4 cellular contexts compared by ENCODE assay signal in genomic region chr7:151529842-151530241, GRCh38.
TF ChIP-seq lines count a peak whose summit lies in the region.

No MANE protein-coding gene starts in this region.

TF ChIP-seq in HepG2, 621 proteins besides CTCF, POLR2A, EP300 and RAD21:
- TF ChIP-seq ZNF121 (CRISPR knock-in tag; IDR thresholded peaks at IDR 0.05) (0 out of 2 replicates have a peak, but pooled peaks have one; percentile 34), ZFP41 (CRISPR knock-in tag; IDR thresholded peaks at IDR 0.05; ENCODE audit: borderline replicate concordance) (no peak)

TF ChIP-seq in HEK293, 187 proteins besides CTCF, POLR2A, EP300 and RAD21:
- TF ChIP-seq ZNF114 (tag by site-specific recombination; IDR thresholded peaks at IDR 0.05) (no peak), ZNF121 (tag by site-specific recombination; IDR thresholded peaks at IDR 0.05) (0 out of 2 replicates have a peak, but pooled peaks have one; percentile 11)

TF ChIP-seq in WTC11, 78 proteins besides CTCF, POLR2A, EP300 and RAD21:
- TF ChIP-seq MAX (CRISPR knock-in tag; IDR thresholded peaks at IDR 0.05) (no peak), GRHL2 (CRISPR knock-in tag; IDR thresholded peaks at IDR 0.05; ENCODE audit: insufficient replicate concordance, severe bottlenecking) (no peak), ZNF121 (CRISPR knock-in tag; IDR thresholded peaks at IDR 0.05) (0 out of 2 replicates have a peak, but pooled peaks have one; percentile 11), ZNF317 (CRISPR knock-in tag; IDR thresholded peaks at IDR 0.05; ENCODE audit: borderline replicate concordance, low read depth) (0 out of 2 replicates have a peak, but pooled peaks have one; percentile 35)

TF ChIP-seq in K562, 482 proteins besides CTCF, POLR2A, EP300 and RAD21:
- TF ChIP-seq ZNF217 (CRISPR knock-in tag; IDR thresholded peaks at IDR 0.05), result no peak
- TF ChIP-seq BCOR (IDR thresholded peaks at IDR 0.05), result 0 out of 2 replicates have a peak, but pooled peaks have one; percentile 33
- no peak for TF ChIP-seq ZBTB2 (IDR thresholded peaks at IDR 0.05)
- TF ChIP-seq MAZ (CRISPR knock-in tag; conservative IDR thresholded peaks at IDR 0.05 in 1 of 2, IDR thresholded peaks at IDR 0.05 in 1 of 2), result no peak
- TF ChIP-seq E2F3 (CRISPR knock-in tag; IDR thresholded peaks at IDR 0.05), result no peak
- no peak for TF ChIP-seq GABPB2 (CRISPR knock-in tag; conservative IDR thresholded peaks at IDR 0.05)
- TF ChIP-seq ZNF518B (CRISPR knock-in tag; IDR thresholded peaks at IDR 0.05), result no peak
- TF ChIP-seq ZNF764 (CRISPR knock-in tag; IDR thresholded peaks at IDR 0.05; ENCODE audit: low read depth), result no peak
- TF ChIP-seq RBM17 (IDR thresholded peaks at IDR 0.05; ENCODE audit: borderline replicate concordance, low read depth, low read length), result no peak
- peak; percentile 94 for TF ChIP-seq ZNF121 (CRISPR knock-in tag; conservative IDR thresholded peaks at IDR 0.05)
- TF ChIP-seq SIRT6 (IDR thresholded peaks at IDR 0.05; ENCODE audit: low read depth, low read length), result no peak
- TF ChIP-seq BRD4 (IDR thresholded peaks at IDR 0.05), result no peak
